ENCODE assay signal across 27 cellular contexts in the genomic region with DNA sequence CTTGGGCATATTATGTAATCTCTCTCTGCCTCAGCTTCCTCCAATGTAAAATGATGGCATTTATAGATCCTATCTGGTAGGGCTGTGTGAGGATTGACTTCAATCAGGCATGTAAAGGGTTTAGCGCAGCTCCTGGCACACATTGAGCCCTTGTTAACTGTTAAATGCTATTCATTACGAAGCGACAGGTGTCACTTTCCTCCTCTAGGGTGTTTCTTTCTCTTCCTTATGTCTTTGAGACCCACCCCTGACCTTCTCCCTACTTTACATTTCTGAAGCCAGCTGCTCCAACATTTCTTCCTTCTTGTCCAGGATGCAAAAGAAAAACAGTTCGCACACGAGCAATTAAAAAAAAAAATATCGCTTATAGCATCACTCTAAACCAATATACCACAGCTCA.
"Had no signal": no experiment of that assay in that cellular context is flagged by ENCODE, and none has a peak within 500 bp of the region (broad histone marks: within the 10 kb centered on the region; RNA-seq: fewer than 3 reads in every experiment).

No MANE protein-coding gene starts in this region.

- H3K27ac ChIP-seq: brain microvascular endothelial cell, cardiac muscle cell, SK-N-MC had no signal

- H3K4me3 ChIP-seq: cardiac muscle cell, SK-N-MC had no signal

- ATAC-seq: activated T-helper 17 cell treated with anti-CD3 and anti-CD28 coated beads, Interleukin-2, amount 50 U/mL, for 72 hours; Panc1; Right ventricle myocardium inferior; T-cell had no signal

- H3K36me3 ChIP-seq: brain microvascular endothelial cell, cardiac muscle cell had no signal

- DNase-seq: activated B cell treated with CpG ODN at 0.5 μM for 24 hours; activated CD4-positive, alpha-beta memory T cell treated with anti-CD3 and anti-CD28 coated beads, Interleukin-2, amount 10 ng/mL, durations not matched to agents 7 days and 5 days; activated CD4-positive, alpha-beta T cell treated with anti-CD3 and anti-CD28 coated beads for 1 hour; activated CD4-positive, alpha-beta T cell treated with anti-CD3 and anti-CD28 coated beads, Interleukin-2, amount 50 U/mL, for 1 hour; activated gamma-delta T cell; activated naive CD4-positive, alpha-beta T cell treated with anti-CD3 and anti-CD28 coated beads, Interleukin-2, amount 10 ng/mL, durations not matched to agents 7 days and 5 days; activated naive CD8-positive, alpha-beta T cell treated with anti-CD3 and anti-CD28 coated beads for 36 hours; activated T-cell treated with anti-CD3 and anti-CD28 coated beads for 4 hours; activated T-cell treated with anti-CD3 and anti-CD28 coated beads, Interleukin-2, amount 50 U/mL, for 48 hours; brain microvascular endothelial cell; KG1; NCI-H1048; NCI-H1694; NCI-H2029; NCI-H226; NCI-H774; NK-92 treated with Interleukin-12 subunit alpha and Interleukin-12 subunit beta, amount 100 ng/mL, for 24 hours; OCI-M1; RPMI8226; T-cell; T-helper 2 cell; T1000 had no signal
